1 cellular context compared by ENCODE assay signal in genomic region chr4:37646237-37646636, GRCh38.
TF ChIP-seq lines count a peak whose summit lies in the region.

No MANE protein-coding gene starts in this region.

TF ChIP-seq in A549, 52 proteins besides CTCF, POLR2A, EP300 and RAD21 (continued from another document):
- TF ChIP-seq ELK1 (IDR thresholded peaks at IDR 0.05; ENCODE audit: low read depth, low read length) (no peak), TP53 (CRISPR knock-in tag; IDR thresholded peaks at IDR 0.05) (no peak), HOXB5 (CRISPR knock-in tag; IDR thresholded peaks at IDR 0.05) (no peak)
